In genomic region chr1:31627930-31628421, GRCh38 we compare ENCODE assay signal across 12 cellular contexts. TPM values are rescaled to one million over a fixed set of nuclear protein-coding genes. Genes with fewer than 3 reads are reported as not detected.
DNase-seq lines count a peak whose midpoint lies in the region; ATAC-seq and TF ChIP-seq lines count a peak whose summit lies in the region.
"Had no signal": no experiment of that assay in that cellular context is flagged by ENCODE, and none has a peak within 500 bp of the region (broad histone marks: within the 10 kb centered on the region; RNA-seq: fewer than 3 reads in every experiment).

No MANE protein-coding gene starts in this region.

- peaks cover 6% of the 10 kb centered on the region for H3K27me3 Mint-ChIP-seq in endothelial cell (ENCODE audit: unreplicated experiment)

- CTCF ChIA-PET in RWPE1 (lab: Yijun Ruan, JAX): interaction anchor here (0.6 to 1.0 kb wide), 2 partner anchors 19 to 40 kb away, joined by 3 read pairs; no protein-coding TSS in a partner anchor

- H3K27ac ChIP-seq in RWPE1 (peak overlapping the region; percentile 98), upper lobe of right lung (peak overlapping the region; percentile 77)

- no peak overlapping the region for H3K4me3 ChIP-seq in upper lobe of right lung

- H3K9me3 ChIP-seq in upper lobe of right lung: no peaks in the 10 kb centered on the region

- no peak overlapping the region for H3K27ac Mint-ChIP-seq in endothelial cell (ENCODE audit: unreplicated experiment)

- no peaks in the 10 kb centered on the region for H3K9me3 Mint-ChIP-seq in endothelial cell (ENCODE audit: unreplicated experiment)
- H3K9me3 Mint-ChIP-seq: activated naive CD4-positive, alpha-beta T cell treated with anti-CD3 and anti-CD28 coated beads, Interleukin-2, amount 50 U/mL, for 72 hours had no signal

- DNase-seq in RWPE1 (ENCODE audit: low spot score) (no peak), endothelial cell (ENCODE audit: low spot score) (no peak), myocyte (ENCODE audit: low read depth) (peak; percentile 93), upper lobe of right lung (peak; percentile 89), NCI-H1930 (lab: John Stamatoyannopoulos, UW) (no peak), D341Med (ENCODE audit: low spot score) (no peak)
- DNase-seq: activated CD4-positive, alpha-beta T cell treated with anti-CD3 and anti-CD28 coated beads, Interleukin-2, amount 50 U/mL, for 1 hour; NCI-H2171 had no signal

- peak overlapping the region; percentile 9 for H3K4me3 Mint-ChIP-seq in endothelial cell (ENCODE audit: unreplicated experiment)

- ATAC-seq in upper lobe of right lung: peak; percentile 86
- no peak for ATAC-seq in HG02610 (IDR thresholded peaks at IDR 0.05; ENCODE audit: unreplicated experiment)
- ATAC-seq: activated naive CD4-positive, alpha-beta T cell treated with anti-CD3 and anti-CD28 coated beads, Interleukin-2, amount 50 U/mL, for 72 hours had no signal

- peaks cover 40% of the 10 kb centered on the region for H3K4me1 ChIP-seq in upper lobe of right lung

- no peaks in the 10 kb centered on the region for H3K27me3 ChIP-seq in upper lobe of right lung

- H3K4me1 Mint-ChIP-seq in endothelial cell (ENCODE audit: unreplicated experiment): no peaks in the 10 kb centered on the region

- H3K36me3 ChIP-seq in upper lobe of right lung: peaks cover 49% of the 10 kb centered on the region

- intact Hi-C loops in upper lobe of right lung (cut with DNase I): no loop called here

- peaks cover 33% of the 10 kb centered on the region for H3K36me3 Mint-ChIP-seq in endothelial cell (ENCODE audit: low read depth, unreplicated experiment)
- H3K36me3 Mint-ChIP-seq: activated naive CD4-positive, alpha-beta T cell treated with anti-CD3 and anti-CD28 coated beads, Interleukin-2, amount 50 U/mL, for 72 hours had no signal

- POLR2A ChIA-PET in RWPE1 (lab: Yijun Ruan, JAX; ENCODE audit: low non-redundant PET): interaction anchor here (1.4 kb wide), 1 partner anchor 16 kb away, joined by 5 read pairs; the partner anchor contains the start of gene PEF1

- no peak for TF ChIP-seq CTCF in RWPE1 (conservative IDR thresholded peaks at IDR 0.05; ENCODE audit: low read depth)
- TF ChIP-seq CTCF in endothelial cell (IDR thresholded peaks at IDR 0.05; ENCODE audit: unreplicated experiment): no peak
- TF ChIP-seq CTCF in upper lobe of right lung (IDR thresholded peaks at IDR 0.05): no peak

RNA-seq across cellular contexts. Expression of gene HCRTR1, which starts 10.5 kb away (rescaled TPM):
- not detected for total RNA-seq in endothelial cell (ENCODE audit: unreplicated experiment)
- not detected in 2 replicates for total RNA-seq in myocyte
- not detected for polyA plus RNA-seq in myocyte (2012)
- total RNA-seq in upper lobe of right lung: not detected
- total RNA-seq: activated naive CD4-positive, alpha-beta T cell treated with anti-CD3 and anti-CD28 coated beads, Interleukin-2, amount 50 U/mL, for 72 hours; epithelial cell of proximal tubule; kidney epithelial cell had no signal

RNA-seq across cellular contexts. Expression of gene PEF1, which starts 16.7 kb away (rescaled TPM):
- total RNA-seq in endothelial cell (ENCODE audit: unreplicated experiment): 70.9 TPM
- 52.0 and 61.7 TPM in 2 replicates for total RNA-seq in myocyte
- polyA plus RNA-seq in myocyte (2012): 80.3 TPM
- total RNA-seq in upper lobe of right lung: 69.9 TPM

RNA-seq across cellular contexts. Expression of gene TINAGL1, which starts 51.7 kb away (rescaled TPM):
- 4.5 TPM for total RNA-seq in endothelial cell (ENCODE audit: unreplicated experiment)
- total RNA-seq in myocyte: 0.11 TPM in 1 of 2 replicates, not detected in the other
- 0.25 TPM for polyA plus RNA-seq in myocyte (2012)
- 154 TPM for total RNA-seq in upper lobe of right lung
- total RNA-seq: activated naive CD4-positive, alpha-beta T cell treated with anti-CD3 and anti-CD28 coated beads, Interleukin-2, amount 50 U/mL, for 72 hours had no signal

Comparison
In these comparisons a context has a peak if more than half of its experiments do, and no peak if none do; other contexts are left out.
1. DNase-seq: peak in myocyte (single experiment) and upper lobe of right lung (single experiment); none in RWPE1 (single experiment), endothelial cell (single experiment), NCI-H1930 (0 of 2) and D341Med (single experiment).
2. RNA of gene TINAGL1, which starts 51.7 kb away (total RNA-seq): 154 TPM in upper lobe of right lung (single experiment); 4.5 TPM in endothelial cell (single experiment) and 0.11 TPM in myocyte; every median in the first group is over 10 times any median in the second.